Comparison of ENCODE assay signal across 8 cellular contexts in genomic region chr12:54596526-54596946, GRCh38. TPM values are rescaled to one million over a fixed set of nuclear protein-coding genes. Genes with fewer than 3 reads are reported as not detected.
DNase-seq lines count a peak whose midpoint lies in the region; ATAC-seq lines count a peak whose summit lies in the region.

No MANE protein-coding gene starts in this region.

- no peak overlapping the region for H3K4me3 ChIP-seq in adipocyte (ENCODE audit: low read length)

- H3K36me3 ChIP-seq in adipocyte (ENCODE audit: control insufficient read depth, insufficient read depth, low read length, severe bottlenecking), result no peaks in the 10 kb centered on the region

- in situ Hi-C loops in Caki2 (cut with HindIII; ENCODE audit: low pct_unique_long_range_greater_than_20kb, low sequenced_read_pairs), result no loop called here

- peak overlapping the region; percentile 26 for H3K9ac ChIP-seq in adipocyte (ENCODE audit: low read length)

- intact Hi-C loops in left cardiac atrium (cut with DNase I), result no loop called here

- DNase-seq in Caki2 (ENCODE audit: low read depth) (peak; percentile 63), HS-27A (ENCODE audit: low read depth) (peak; percentile 22), SK-N-DZ (ENCODE audit: low spot score) (peak; percentile 55), adipocyte (ENCODE audit: low read depth) (peak; percentile 84), left cardiac atrium (peak; percentile 65), retina (peak; percentile 82), cerebellar nuclear complex (lab: John Stamatoyannopoulos, UW) (no peak)

- no peaks in the 10 kb centered on the region for H3K9me3 ChIP-seq in adipocyte (ENCODE audit: control insufficient read depth, low read length)

- ATAC-seq in left cardiac atrium (peak; percentile 61 to 65), HG03439 (IDR thresholded peaks at IDR 0.05; ENCODE audit: unreplicated experiment) (no peak)

- H3K27me3 ChIP-seq in adipocyte (replicated peaks; ENCODE audit: control insufficient read depth, insufficient read depth, low read length), result peaks cover 26% of the 10 kb centered on the region

- peaks cover 27% of the 10 kb centered on the region for H3K4me1 ChIP-seq in adipocyte (ENCODE audit: control insufficient read depth, insufficient read depth, low read length)

RNA-seq across cellular contexts. Expression of gene PPP1R1A, which starts 8.1 kb away (rescaled TPM):
- total RNA-seq in Caki2 (2014; rRNA removed; shearing (Covaris generic); ENCODE audit: low replicate concordance), result 6.6 and 9.2 TPM in 2 replicates
- not detected in 2 replicates for polyA plus RNA-seq in SK-N-DZ (2014; cell fraction: cytosol; rRNA removed)
- polyA plus RNA-seq in SK-N-DZ (2014; cell fraction: nucleus; rRNA removed), result 0.59 TPM in 1 of 2 replicates, not detected in the other
- 100 to 1,000 TPM in 1 of 2 donors, 10 to 100 TPM in 1; 71.0 to 255 TPM for total RNA-seq in left cardiac atrium

RNA-seq across cellular contexts. Expression of gene LACRT, which starts 38.2 kb away (rescaled TPM):
- not detected in 2 replicates for total RNA-seq in Caki2 (2014; rRNA removed; shearing (Covaris generic); ENCODE audit: low replicate concordance)
- polyA plus RNA-seq in SK-N-DZ (2014; cell fraction: cytosol; rRNA removed), result not detected in 2 replicates
- polyA plus RNA-seq in SK-N-DZ (2014; cell fraction: nucleus; rRNA removed), result not detected in 2 replicates
- total RNA-seq in left cardiac atrium, result not detected

RNA-seq across cellular contexts. Expression of gene PDE1B, which starts 47.1 kb away (rescaled TPM):
- 0.64 TPM in 1 of 2 replicates, not detected in the other for total RNA-seq in Caki2 (2014; rRNA removed; shearing (Covaris generic); ENCODE audit: low replicate concordance)
- 0.03 TPM in 1 of 2 replicates, not detected in the other for polyA plus RNA-seq in SK-N-DZ (2014; cell fraction: cytosol; rRNA removed)
- 0.20 TPM in 1 of 2 replicates, not detected in the other for polyA plus RNA-seq in SK-N-DZ (2014; cell fraction: nucleus; rRNA removed)
- 1 to 10 TPM; 6.2 to 8.2 TPM for total RNA-seq in left cardiac atrium

RNA-seq across cellular contexts. Expression of gene DCD, which starts 51.6 kb away (rescaled TPM):
- total RNA-seq in Caki2 (2014; rRNA removed; shearing (Covaris generic); ENCODE audit: low replicate concordance), result not detected in 2 replicates
- polyA plus RNA-seq in SK-N-DZ (2014; cell fraction: cytosol; rRNA removed), result not detected in 2 replicates
- not detected in 2 replicates for polyA plus RNA-seq in SK-N-DZ (2014; cell fraction: nucleus; rRNA removed)
- total RNA-seq in left cardiac atrium, result not detected

Comparison
In these comparisons a context has a peak if more than half of its experiments do, and no peak if none do; other contexts are left out.
1. DNase-seq: peak in Caki2 (single experiment), HS-27A (single experiment), SK-N-DZ (single experiment), adipocyte (single experiment), left cardiac atrium (single experiment) and retina (single experiment); none in cerebellar nuclear complex (0 of 2).